Comparison of ENCODE assay signal across 18 cellular contexts in the genomic region with DNA sequence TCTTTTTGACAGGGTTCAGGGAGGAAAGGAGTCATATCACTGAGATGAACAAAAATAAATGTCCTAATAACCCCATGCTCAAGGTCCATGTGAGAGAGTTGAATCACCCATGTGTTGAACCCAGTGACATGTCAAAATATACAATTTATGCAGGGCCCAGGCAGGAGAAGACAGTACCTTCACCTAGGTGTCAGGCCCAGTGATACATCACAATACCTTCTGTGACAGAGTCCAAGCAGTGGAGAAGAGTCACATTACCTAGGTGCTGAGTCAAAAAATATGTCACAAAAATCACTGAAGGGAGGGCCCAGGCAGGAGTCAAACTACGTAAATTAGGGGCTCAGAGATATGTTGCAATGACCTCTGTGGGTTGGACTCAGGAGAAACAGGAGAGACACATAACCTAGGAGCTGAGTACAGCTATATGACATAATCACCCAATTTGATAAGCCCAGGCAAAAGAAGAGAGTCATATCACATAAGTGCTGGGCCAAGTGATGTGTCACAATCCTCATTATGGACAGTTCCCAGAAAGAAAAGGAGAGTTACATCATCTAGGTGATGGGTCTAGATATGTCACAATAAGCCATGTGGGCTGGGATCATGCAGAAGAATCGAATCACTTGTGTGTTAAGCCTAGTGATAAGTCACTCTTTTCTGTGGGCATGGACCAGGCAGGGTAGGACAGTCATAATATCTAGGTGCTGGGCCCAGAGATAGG. TPM values are rescaled to one million over a fixed set of nuclear protein-coding genes. Genes with fewer than 3 reads are reported as not detected.
DNase-seq lines count a peak whose midpoint lies in the region; ATAC-seq and TF ChIP-seq lines count a peak whose summit lies in the region.
"Had no signal": no experiment of that assay in that cellular context is flagged by ENCODE, and none has a peak within 500 bp of the region (broad histone marks: within the 10 kb centered on the region; RNA-seq: fewer than 3 reads in every experiment).

No MANE protein-coding gene starts in this region.

- H3K36me3 Mint-ChIP-seq in natural killer cell treated with Interleukin-12 subunit alpha and Interleukin-12 subunit beta and Interleukin-15 and Interleukin-18, amount 100 ng/mL, for 72 hours = peaks cover 20% of the 10 kb centered on the region
- no peaks in the 10 kb centered on the region for H3K36me3 Mint-ChIP-seq in natural killer cell
- peaks cover 20% of the 10 kb centered on the region for H3K36me3 Mint-ChIP-seq in activated naive CD8-positive, alpha-beta T cell

- intact Hi-C loops in natural killer cell (cut with micrococcal nuclease) (no loop called here), upper lobe of right lung (cut with DNase I) (no loop called here)

- H3K27me3 Mint-ChIP-seq in natural killer cell treated with Interleukin-12 subunit alpha and Interleukin-12 subunit beta and Interleukin-15 and Interleukin-18, amount 100 ng/mL, for 72 hours = no peaks in the 10 kb centered on the region
- H3K27me3 Mint-ChIP-seq in natural killer cell (ENCODE audit: low read depth in 2 of 2) = no peaks in the 10 kb centered on the region
- H3K27me3 Mint-ChIP-seq in activated naive CD8-positive, alpha-beta T cell = no peaks in the 10 kb centered on the region
- H3K27me3 Mint-ChIP-seq: activated B cell treated with CpG ODN at 0.5 μM for 24 hours; B cell; naive thymus-derived CD8-positive, alpha-beta T cell; progenitor cell of endocrine pancreas had no signal

- DNase-seq in natural killer cell treated with Interleukin-12 subunit alpha and Interleukin-12 subunit beta and Interleukin-15 and Interleukin-18, amount 100 ng/mL, for 72 hours (ENCODE audit: low spot score) = no peak
- DNase-seq in natural killer cell (no peak), kidney tubule cell (ENCODE audit: low spot score) (peak; percentile 12), upper lobe of right lung (no peak), NCI-H524 (lab: John Stamatoyannopoulos, UW) (no peak), BE2C (no peak), T-helper 2 cell (no peak)
- DNase-seq: activated B cell treated with CpG ODN at 0.5 μM for 24 hours; caudate nucleus; H7; naive thymus-derived CD8-positive, alpha-beta T cell; NCI-H1930; NCI-H446 treated with DMSO at 0.1 percent for 48 hours; Right ventricle myocardium superior had no signal

- peaks cover 7 to 10% of the 10 kb centered on the region in 2 donors for H3K4me1 Mint-ChIP-seq in natural killer cell treated with Interleukin-12 subunit alpha and Interleukin-12 subunit beta and Interleukin-15 and Interleukin-18, amount 100 ng/mL, for 72 hours (ENCODE audit: low read depth in 2 of 2)
- H3K4me1 Mint-ChIP-seq in natural killer cell = peaks cover 0 to 6% of the 10 kb centered on the region in 2 donors
- H3K4me1 Mint-ChIP-seq in activated naive CD8-positive, alpha-beta T cell (ENCODE audit: low read depth) = peaks cover 12% of the 10 kb centered on the region
- H3K4me1 Mint-ChIP-seq: activated B cell treated with CpG ODN at 0.5 μM for 24 hours, B cell had no signal

- no peak for TF ChIP-seq CTCF in natural killer cell (IDR thresholded peaks at IDR 0.05)
- no peak for TF ChIP-seq CTCF in upper lobe of right lung (IDR thresholded peaks at IDR 0.05)
- no peak for TF ChIP-seq CTCF in BE2C (IDR thresholded peaks at IDR 0.05; ENCODE audit: low read depth, low read length)

- peak; percentile 62 to 76 for ATAC-seq in natural killer cell treated with Interleukin-12 subunit alpha and Interleukin-12 subunit beta and Interleukin-15 and Interleukin-18, amount 100 ng/mL, for 72 hours
- no peak for ATAC-seq in natural killer cell
- ATAC-seq in upper lobe of right lung = peak; percentile 65
- ATAC-seq: naive thymus-derived CD8-positive, alpha-beta T cell had no signal

- H3K36me3 ChIP-seq in upper lobe of right lung (peaks cover 55% of the 10 kb centered on the region), BE2C (peaks cover 26% of the 10 kb centered on the region)

- H3K4me1 ChIP-seq in upper lobe of right lung = no peaks in the 10 kb centered on the region
- H3K4me1 ChIP-seq in BE2C = no peaks in the 10 kb centered on the region

- H3K4me3 ChIP-seq in upper lobe of right lung = no peak overlapping the region
- no peak overlapping the region for H3K4me3 ChIP-seq in BE2C (ENCODE audit: low read depth, low read length)
- H3K4me3 ChIP-seq: thoracic aorta had no signal

- H3K9me3 Mint-ChIP-seq in natural killer cell treated with Interleukin-12 subunit alpha and Interleukin-12 subunit beta and Interleukin-15 and Interleukin-18, amount 100 ng/mL, for 72 hours = no peaks in the 10 kb centered on the region
- no peaks in the 10 kb centered on the region for H3K9me3 Mint-ChIP-seq in natural killer cell
- H3K9me3 Mint-ChIP-seq in activated naive CD8-positive, alpha-beta T cell (ENCODE audit: low read depth) = no peaks in the 10 kb centered on the region
- H3K9me3 Mint-ChIP-seq: activated B cell treated with CpG ODN at 0.5 μM for 24 hours had no signal

- H3K9me3 ChIP-seq in upper lobe of right lung = no peaks in the 10 kb centered on the region
- H3K9me3 ChIP-seq in BE2C = no peaks in the 10 kb centered on the region; the same call in 1 of the 2 replicates
- H3K9me3 ChIP-seq: thoracic aorta had no signal

- H3K4me3 Mint-ChIP-seq in natural killer cell treated with Interleukin-12 subunit alpha and Interleukin-12 subunit beta and Interleukin-15 and Interleukin-18, amount 100 ng/mL, for 72 hours = no peak overlapping the region
- H3K4me3 Mint-ChIP-seq in natural killer cell = no peak overlapping the region
- H3K4me3 Mint-ChIP-seq in activated naive CD8-positive, alpha-beta T cell = no peak overlapping the region
- H3K4me3 Mint-ChIP-seq: activated B cell treated with CpG ODN at 0.5 μM for 24 hours; B cell; naive thymus-derived CD8-positive, alpha-beta T cell had no signal

- H3K27ac Mint-ChIP-seq in natural killer cell treated with Interleukin-12 subunit alpha and Interleukin-12 subunit beta and Interleukin-15 and Interleukin-18, amount 100 ng/mL, for 72 hours = peak overlapping the region in 1 of 2 donors; percentile 64
- H3K27ac Mint-ChIP-seq in natural killer cell = peak overlapping the region in 1 of 2 donors; percentile 65
- H3K27ac Mint-ChIP-seq in activated naive CD8-positive, alpha-beta T cell = peak overlapping the region; percentile 55
- H3K27ac Mint-ChIP-seq: activated B cell treated with CpG ODN at 0.5 μM for 24 hours, B cell had no signal

- no peak overlapping the region for H3K27ac ChIP-seq in upper lobe of right lung
- H3K27ac ChIP-seq: thoracic aorta had no signal

- H3K27me3 ChIP-seq in upper lobe of right lung (no peaks in the 10 kb centered on the region), BE2C (no peaks in the 10 kb centered on the region)

RNA-seq across cellular contexts. Expression of a gene that starts 13.8 kb away (rescaled TPM):
- 10 to 100 TPM in 1 of 2 donors, 1 to 10 TPM in 1; 9.3 to 12.3 TPM for total RNA-seq in natural killer cell treated with Interleukin-12 subunit alpha and Interleukin-12 subunit beta and Interleukin-15 and Interleukin-18, amount 100 ng/mL, for 72 hours
- total RNA-seq in natural killer cell (1 to 10 TPM; 4.5 to 5.8 (median 4.9) TPM), upper lobe of right lung (2.3 TPM)
- 0.48 TPM for polyA plus RNA-seq in BE2C (2012; ENCODE audit: insufficient read depth, insufficient read length, low read depth)

Comparison
In these comparisons a context has a peak if more than half of its experiments do, and no peak if none do; other contexts are left out.
1. ATAC-seq: peak in natural killer cell treated with Interleukin-12 subunit alpha and Interleukin-12 subunit beta and Interleukin-15 and Interleukin-18, amount 100 ng/mL, for 72 hours (2 of 2) and upper lobe of right lung (single experiment); none in natural killer cell (0 of 3).